ENCODE assay signal across 15 cellular contexts in the genomic region with DNA sequence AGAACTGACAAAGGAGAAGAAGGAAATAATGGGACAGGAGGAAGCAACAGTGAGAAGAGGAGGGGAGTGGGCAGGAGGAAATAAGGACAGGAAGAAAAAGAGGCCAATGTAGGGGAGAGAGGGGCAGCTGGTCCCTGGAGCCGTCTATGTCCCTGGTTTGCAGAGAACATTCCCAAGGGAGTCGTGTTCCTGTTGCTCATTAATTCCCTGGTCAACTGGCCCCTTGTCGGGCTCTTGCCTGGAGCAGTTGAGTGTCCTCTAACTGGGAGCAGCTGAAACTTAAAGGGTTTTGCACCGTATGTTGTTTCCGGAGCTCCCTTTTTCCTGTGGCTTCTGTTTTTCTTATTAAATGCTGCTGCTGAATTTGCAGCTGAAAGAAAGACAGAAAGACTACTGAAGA.
"Had no signal": no experiment of that assay in that cellular context is flagged by ENCODE, and none has a peak within 500 bp of the region (broad histone marks: within the 10 kb centered on the region; RNA-seq: fewer than 3 reads in every experiment).

No MANE protein-coding gene starts in this region.

- H3K9me3 Mint-ChIP-seq: activated CD4-positive, alpha-beta memory T cell treated with anti-CD3 and anti-CD28 coated beads, Interleukin-2, amount 10 ng/mL, durations not matched to agents 7 days and 5 days; activated T-cell treated with anti-CD3 and anti-CD28 coated beads, Interleukin-2, amount 50 U/mL, for 24 hours; effector memory CD8-positive, alpha-beta T cell; stimulated activated naive CD8-positive, alpha-beta T cell treated with anti-CD3 and anti-CD28 coated beads, Interleukin-15, amount 100 ng/mL, for 72 hours had no signal

- H3K36me3 Mint-ChIP-seq: activated naive CD4-positive, alpha-beta T cell treated with anti-CD3 and anti-CD28 coated beads, Interleukin-2, amount 10 ng/mL, durations not matched to agents 7 days and 5 days had no signal

- H3K9me3 ChIP-seq: ascending aorta, gastroesophageal sphincter, pancreas, sigmoid colon, testis had no signal

- H3K27me3 ChIP-seq: ascending aorta, gastroesophageal sphincter, pancreas, sigmoid colon, testis had no signal

- DNase-seq: activated CD4-positive, alpha-beta memory T cell treated with anti-CD3 and anti-CD28 coated beads, Interleukin-2, amount 10 ng/mL, durations not matched to agents 7 days and 5 days; activated naive CD4-positive, alpha-beta T cell treated with anti-CD3 and anti-CD28 coated beads, Interleukin-2, amount 10 ng/mL, durations not matched to agents 7 days and 5 days; activated T-cell treated with anti-CD3 and anti-CD28 coated beads, Interleukin-2, amount 50 U/mL, for 24 hours; dermis blood vessel endothelial cell; effector memory CD8-positive, alpha-beta T cell; kidney glomerular epithelial cell; mesenchymal stem cell; pancreas; sigmoid colon; stimulated activated CD4-positive, alpha-beta T cell treated with anti-CD3 and anti-CD28 coated beads, Interleukin-1b, Interleukin-23, amount 100 ng/mL, for 48 hours; stimulated activated naive CD8-positive, alpha-beta T cell treated with anti-CD3 and anti-CD28 coated beads, Interleukin-15, amount 100 ng/mL, for 72 hours; testis had no signal

- H3K4me3 Mint-ChIP-seq: activated CD4-positive, alpha-beta memory T cell treated with anti-CD3 and anti-CD28 coated beads, Interleukin-2, amount 10 ng/mL, durations not matched to agents 7 days and 5 days; activated naive CD4-positive, alpha-beta T cell treated with anti-CD3 and anti-CD28 coated beads, Interleukin-2, amount 10 ng/mL, durations not matched to agents 7 days and 5 days; activated T-cell treated with anti-CD3 and anti-CD28 coated beads, Interleukin-2, amount 50 U/mL, for 24 hours; effector memory CD8-positive, alpha-beta T cell; neural crest cell; stimulated activated naive CD8-positive, alpha-beta T cell treated with anti-CD3 and anti-CD28 coated beads, Interleukin-15, amount 100 ng/mL, for 72 hours had no signal

- H3K36me3 ChIP-seq: ascending aorta, gastroesophageal sphincter, pancreas, sigmoid colon had no signal

- ATAC-seq: effector memory CD8-positive, alpha-beta T cell; gastroesophageal sphincter; pancreas; stimulated activated naive CD8-positive, alpha-beta T cell treated with anti-CD3 and anti-CD28 coated beads, Interleukin-15, amount 100 ng/mL, for 72 hours had no signal

- H3K4me1 Mint-ChIP-seq: activated CD4-positive, alpha-beta memory T cell treated with anti-CD3 and anti-CD28 coated beads, Interleukin-2, amount 10 ng/mL, durations not matched to agents 7 days and 5 days; activated naive CD4-positive, alpha-beta T cell treated with anti-CD3 and anti-CD28 coated beads, Interleukin-2, amount 10 ng/mL, durations not matched to agents 7 days and 5 days; stimulated activated naive CD8-positive, alpha-beta T cell treated with anti-CD3 and anti-CD28 coated beads, Interleukin-15, amount 100 ng/mL, for 72 hours had no signal

- H3K4me3 ChIP-seq: ascending aorta, gastroesophageal sphincter, pancreas, sigmoid colon, testis had no signal

- H3K27ac ChIP-seq: ascending aorta, pancreas, sigmoid colon, testis had no signal

- H3K27me3 Mint-ChIP-seq: activated naive CD4-positive, alpha-beta T cell treated with anti-CD3 and anti-CD28 coated beads, Interleukin-2, amount 10 ng/mL, durations not matched to agents 7 days and 5 days had no signal

- H3K27ac Mint-ChIP-seq: activated CD4-positive, alpha-beta memory T cell treated with anti-CD3 and anti-CD28 coated beads, Interleukin-2, amount 10 ng/mL, durations not matched to agents 7 days and 5 days; activated naive CD4-positive, alpha-beta T cell treated with anti-CD3 and anti-CD28 coated beads, Interleukin-2, amount 10 ng/mL, durations not matched to agents 7 days and 5 days; activated T-cell treated with anti-CD3 and anti-CD28 coated beads, Interleukin-2, amount 50 U/mL, for 24 hours; effector memory CD8-positive, alpha-beta T cell; stimulated activated naive CD8-positive, alpha-beta T cell treated with anti-CD3 and anti-CD28 coated beads, Interleukin-15, amount 100 ng/mL, for 72 hours had no signal

- H3K4me1 ChIP-seq: ascending aorta, pancreas, sigmoid colon, testis had no signal
